In genomic region chr4:94564252-94564651, GRCh38 we compare ENCODE assay signal across 23 cellular contexts.
"Had no signal": no experiment of that assay in that cellular context is flagged by ENCODE, and none has a peak within 500 bp of the region (broad histone marks: within the 10 kb centered on the region; RNA-seq: fewer than 3 reads in every experiment).

No MANE protein-coding gene starts in this region.

- H3K9me3 Mint-ChIP-seq: activated T-cell treated with anti-CD3 and anti-CD28 coated beads, Interleukin-2, amount 50 U/mL, for 24 hours; activated T-helper 17 cell treated with anti-CD3 and anti-CD28 coated beads, Interleukin-2, amount 50 U/mL, for 72 hours; endodermal cell had no signal

- H3K4me3 ChIP-seq: adrenal gland, ascending aorta, esophagus squamous epithelium, gastroesophageal sphincter, lower lobe of right lung, spleen, thoracic aorta, upper lobe of right lung had no signal

- H3K27me3 ChIP-seq: adrenal gland, ascending aorta, brain microvascular endothelial cell, esophagus squamous epithelium, gastroesophageal sphincter, spleen, upper lobe of right lung had no signal

- H3K4me3 Mint-ChIP-seq: activated naive CD8-positive, alpha-beta T cell; activated T-cell treated with anti-CD3 and anti-CD28 coated beads, Interleukin-2, amount 50 U/mL, for 24 hours; activated T-helper 17 cell treated with anti-CD3 and anti-CD28 coated beads, Interleukin-2, amount 50 U/mL, for 72 hours; endodermal cell; naive B cell had no signal

- H3K9me3 ChIP-seq: adrenal gland, ascending aorta, esophagus squamous epithelium, gastroesophageal sphincter, lower lobe of right lung, spleen, thoracic aorta, upper lobe of right lung had no signal

- H3K36me3 Mint-ChIP-seq: naive B cell had no signal

- DNase-seq: activated CD8-positive, alpha-beta memory T cell treated with anti-CD3 and anti-CD28 coated beads for 24 hours; activated CD8-positive, alpha-beta memory T cell treated with anti-CD3 and anti-CD28 coated beads, Interleukin-2, amount 50 U/mL, for 4 hours; activated T-cell treated with anti-CD3 and anti-CD28 coated beads, Interleukin-2, amount 50 U/mL, for 24 hours; adrenal gland; brain microvascular endothelial cell; cortex of kidney; endodermal cell; esophagus squamous epithelium; lower lobe of right lung; mesendoderm; naive B cell; nucleus accumbens; spleen; stimulated activated CD4-positive, alpha-beta T cell treated with anti-CD3 and anti-CD28 coated beads, Interleukin-4, amount 100 ng/mL, for 1 hour; stimulated activated naive CD4-positive, alpha-beta T cell; T-helper 1 cell; T-helper 9 cell; upper lobe of right lung had no signal

- ATAC-seq: activated T-helper 17 cell treated with anti-CD3 and anti-CD28 coated beads, Interleukin-2, amount 50 U/mL, for 72 hours; gastroesophageal sphincter; upper lobe of right lung had no signal

- H3K27ac ChIP-seq: brain microvascular endothelial cell, esophagus squamous epithelium, gastroesophageal sphincter, lower lobe of right lung, spleen, upper lobe of right lung had no signal

- H3K36me3 ChIP-seq: adrenal gland, ascending aorta, esophagus squamous epithelium, gastroesophageal sphincter, lower lobe of right lung, spleen, thoracic aorta, upper lobe of right lung had no signal

- H3K27ac Mint-ChIP-seq: activated naive CD8-positive, alpha-beta T cell; activated T-cell treated with anti-CD3 and anti-CD28 coated beads, Interleukin-2, amount 50 U/mL, for 24 hours; activated T-helper 17 cell treated with anti-CD3 and anti-CD28 coated beads, Interleukin-2, amount 50 U/mL, for 72 hours; endodermal cell; naive B cell had no signal

- H3K27me3 Mint-ChIP-seq: activated naive CD8-positive, alpha-beta T cell; activated T-cell treated with anti-CD3 and anti-CD28 coated beads, Interleukin-2, amount 50 U/mL, for 24 hours; activated T-helper 17 cell treated with anti-CD3 and anti-CD28 coated beads, Interleukin-2, amount 50 U/mL, for 72 hours; naive B cell had no signal
